Comparison of ENCODE assay signal across 39 cellular contexts in the genomic region with DNA sequence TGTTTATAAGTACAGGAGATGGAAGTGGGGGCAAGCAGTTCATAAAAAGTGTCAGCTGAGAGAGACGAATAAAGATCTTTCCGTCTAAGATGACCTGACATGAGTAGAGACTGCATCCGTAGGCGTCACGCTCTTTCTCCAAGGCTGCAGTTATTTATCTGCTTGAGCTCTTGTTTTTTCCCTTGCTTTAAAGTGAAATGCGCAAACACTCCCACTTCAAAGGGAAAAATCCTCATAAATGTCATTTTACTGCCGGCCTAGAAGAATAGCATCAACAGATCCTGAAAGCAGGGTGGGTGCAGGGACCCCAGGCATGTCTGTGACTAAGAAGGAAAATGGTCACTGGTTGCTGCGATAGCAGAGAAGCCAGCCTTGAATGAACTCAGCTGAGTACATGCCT.
"Had no signal": no experiment of that assay in that cellular context is flagged by ENCODE, and none has a peak within 500 bp of the region (broad histone marks: within the 10 kb centered on the region; RNA-seq: fewer than 3 reads in every experiment).

No MANE protein-coding gene starts in this region.

- H3K4me3 ChIP-seq: ascending aorta, cardiac muscle cell had no signal

- H3K36me3 Mint-ChIP-seq: activated CD8-positive, alpha-beta memory T cell treated with anti-CD3 and anti-CD28 coated beads, Interleukin-2, amount 10 ng/mL, durations not matched to agents 7 days and 5 days; activated naive CD4-positive, alpha-beta T cell treated with anti-CD3 and anti-CD28 coated beads, Interleukin-2, amount 10 ng/mL, durations not matched to agents 7 days and 5 days; activated naive CD4-positive, alpha-beta T cell treated with anti-CD3 and anti-CD28 coated beads, Interleukin-2, amount 50 U/mL, for 24 hours; activated naive CD8-positive, alpha-beta T cell; activated naive CD8-positive, alpha-beta T cell treated with anti-CD3 and anti-CD28 coated beads, Interleukin-2, amount 10 ng/mL, durations not matched to agents 7 days and 5 days; brain had no signal

- H3K4me3 Mint-ChIP-seq: activated CD4-positive, alpha-beta memory T cell treated with anti-CD3 and anti-CD28 coated beads, Interleukin-2, amount 10 ng/mL, durations not matched to agents 7 days and 5 days; activated CD4-positive, alpha-beta T cell treated with anti-CD3 and anti-CD28 coated beads for 36 hours; activated CD4-positive, alpha-beta T cell treated with anti-CD3 and anti-CD28 coated beads, Interleukin-2, amount 10 ng/mL, durations not matched to agents 7 days and 5 days; activated CD8-positive, alpha-beta memory T cell treated with anti-CD3 and anti-CD28 coated beads, Interleukin-2, amount 10 ng/mL, durations not matched to agents 7 days and 5 days; activated CD8-positive, alpha-beta T cell treated with anti-CD3 and anti-CD28 coated beads, Interleukin-2, amount 10 ng/mL, durations not matched to agents 7 days and 5 days; activated naive CD4-positive, alpha-beta T cell treated with anti-CD3 and anti-CD28 coated beads, Interleukin-2, amount 10 ng/mL, durations not matched to agents 7 days and 5 days; activated naive CD4-positive, alpha-beta T cell treated with anti-CD3 and anti-CD28 coated beads, Interleukin-2, amount 50 U/mL, for 24 hours; activated naive CD8-positive, alpha-beta T cell; activated naive CD8-positive, alpha-beta T cell treated with anti-CD3 and anti-CD28 coated beads, Interleukin-2, amount 10 ng/mL, durations not matched to agents 7 days and 5 days; activated naive CD8-positive, alpha-beta T cell treated with anti-CD3 and anti-CD28 coated beads, Interleukin-2, amount 50 U/mL, for 24 hours; activated T-cell treated with anti-CD3 and anti-CD28 coated beads, Interleukin-2, amount 50 U/mL, for 24 hours; brain; central memory CD8-positive, alpha-beta T cell; T-helper 1 cell treated with Interleukin-12 subunit alpha and Interleukin-12 subunit beta and Interleukin-4 antibody, amounts not matched to agents 30 μg/mL and 1 μg/mL, for 36 hours; T-helper 2 cell treated with Interferon-gamma antibody and Interleukin-4, amounts not matched to agents 5 μg/mL and 100 μg/mL, for 36 hours; WTC11 had no signal

- DNase-seq: activated CD4-positive, alpha-beta memory T cell treated with anti-CD3 and anti-CD28 coated beads, Interleukin-2, amount 10 ng/mL, durations not matched to agents 7 days and 5 days; activated CD4-positive, alpha-beta T cell treated with anti-CD3 and anti-CD28 coated beads for 1 hour; activated CD4-positive, alpha-beta T cell treated with anti-CD3 and anti-CD28 coated beads for 36 hours; activated CD4-positive, alpha-beta T cell treated with anti-CD3 and anti-CD28 coated beads for 48 hours; activated CD4-positive, alpha-beta T cell treated with anti-CD3 and anti-CD28 coated beads, Interleukin-2, amount 10 ng/mL, durations not matched to agents 7 days and 5 days; activated CD4-positive, alpha-beta T cell treated with anti-CD3 and anti-CD28 coated beads, Interleukin-2, amount 50 U/mL, for 48 hours; activated CD4-positive, CD25-positive, alpha-beta regulatory T cell; activated CD8-positive, alpha-beta memory T cell treated with anti-CD3 and anti-CD28 coated beads for 24 hours; activated CD8-positive, alpha-beta memory T cell treated with anti-CD3 and anti-CD28 coated beads, Interleukin-2, amount 10 ng/mL, durations not matched to agents 7 days and 5 days; activated CD8-positive, alpha-beta memory T cell treated with anti-CD3 and anti-CD28 coated beads, Interleukin-2, amount 50 U/mL, for 48 hours; activated CD8-positive, alpha-beta T cell treated with anti-CD3 and anti-CD28 coated beads, Interleukin-2, amount 10 ng/mL, durations not matched to agents 7 days and 5 days; activated effector memory CD4-positive, alpha-beta T cell treated with Interleukin-2 at 50 U/mL for 16 hours; activated gamma-delta T cell; activated naive CD4-positive, alpha-beta T cell treated with anti-CD3 and anti-CD28 coated beads, Interleukin-2, amount 10 ng/mL, durations not matched to agents 7 days and 5 days; activated naive CD4-positive, alpha-beta T cell treated with Interleukin-2 at 50 U/mL for 16 hours; activated naive CD8-positive, alpha-beta T cell treated with anti-CD3 and anti-CD28 coated beads, Interleukin-2, amount 10 ng/mL, durations not matched to agents 7 days and 5 days; activated naive CD8-positive, alpha-beta T cell treated with anti-CD3 and anti-CD28 coated beads, Interleukin-2, amount 50 U/mL, for 24 hours; activated T-cell treated with anti-CD3 and anti-CD28 coated beads, Interleukin-2, amount 50 U/mL, for 24 hours; activated T-cell treated with anti-CD3 and anti-CD28 coated beads, Interleukin-2, amount 50 U/mL, for 48 hours; amygdala; anterior cingulate cortex; caudate nucleus; cerebellar nuclear complex; T-helper 1 cell; T-helper 2 cell; T-helper 9 cell had no signal

- H3K4me1 ChIP-seq: ascending aorta had no signal

- H3K9me3 Mint-ChIP-seq: activated CD4-positive, alpha-beta T cell treated with anti-CD3 and anti-CD28 coated beads, Interleukin-2, amount 10 ng/mL, durations not matched to agents 7 days and 5 days; activated naive CD4-positive, alpha-beta T cell treated with anti-CD3 and anti-CD28 coated beads, Interleukin-2, amount 10 ng/mL, durations not matched to agents 7 days and 5 days; activated naive CD8-positive, alpha-beta T cell treated with anti-CD3 and anti-CD28 coated beads, Interleukin-2, amount 50 U/mL, for 24 hours; T-helper 1 cell treated with Interleukin-12 subunit alpha and Interleukin-12 subunit beta and Interleukin-4 antibody, amounts not matched to agents 30 μg/mL and 1 μg/mL, for 36 hours; T-helper 2 cell treated with Interferon-gamma antibody and Interleukin-4, amounts not matched to agents 5 μg/mL and 100 μg/mL, for 36 hours had no signal

- H3K27me3 Mint-ChIP-seq: activated CD4-positive, alpha-beta memory T cell treated with anti-CD3 and anti-CD28 coated beads, Interleukin-2, amount 10 ng/mL, durations not matched to agents 7 days and 5 days; activated CD4-positive, alpha-beta T cell treated with anti-CD3 and anti-CD28 coated beads, Interleukin-2, amount 10 ng/mL, durations not matched to agents 7 days and 5 days; activated CD8-positive, alpha-beta memory T cell treated with anti-CD3 and anti-CD28 coated beads, Interleukin-2, amount 10 ng/mL, durations not matched to agents 7 days and 5 days; activated naive CD4-positive, alpha-beta T cell treated with anti-CD3 and anti-CD28 coated beads, Interleukin-2, amount 10 ng/mL, durations not matched to agents 7 days and 5 days; activated naive CD8-positive, alpha-beta T cell; activated naive CD8-positive, alpha-beta T cell treated with anti-CD3 and anti-CD28 coated beads, Interleukin-2, amount 10 ng/mL, durations not matched to agents 7 days and 5 days; activated naive CD8-positive, alpha-beta T cell treated with anti-CD3 and anti-CD28 coated beads, Interleukin-2, amount 50 U/mL, for 24 hours; activated T-cell treated with anti-CD3 and anti-CD28 coated beads, Interleukin-2, amount 50 U/mL, for 24 hours; central memory CD8-positive, alpha-beta T cell had no signal

- H3K27me3 ChIP-seq: ascending aorta, cardiac muscle cell had no signal

- H3K27ac Mint-ChIP-seq: activated CD4-positive, alpha-beta memory T cell treated with anti-CD3 and anti-CD28 coated beads, Interleukin-2, amount 10 ng/mL, durations not matched to agents 7 days and 5 days; activated CD4-positive, alpha-beta T cell treated with anti-CD3 and anti-CD28 coated beads for 36 hours; activated CD4-positive, alpha-beta T cell treated with anti-CD3 and anti-CD28 coated beads, Interleukin-2, amount 10 ng/mL, durations not matched to agents 7 days and 5 days; activated CD8-positive, alpha-beta memory T cell treated with anti-CD3 and anti-CD28 coated beads, Interleukin-2, amount 10 ng/mL, durations not matched to agents 7 days and 5 days; activated CD8-positive, alpha-beta T cell treated with anti-CD3 and anti-CD28 coated beads, Interleukin-2, amount 10 ng/mL, durations not matched to agents 7 days and 5 days; activated naive CD4-positive, alpha-beta T cell treated with anti-CD3 and anti-CD28 coated beads, Interleukin-2, amount 10 ng/mL, durations not matched to agents 7 days and 5 days; activated naive CD4-positive, alpha-beta T cell treated with anti-CD3 and anti-CD28 coated beads, Interleukin-2, amount 50 U/mL, for 24 hours; activated naive CD8-positive, alpha-beta T cell; activated naive CD8-positive, alpha-beta T cell treated with anti-CD3 and anti-CD28 coated beads, Interleukin-2, amount 10 ng/mL, durations not matched to agents 7 days and 5 days; activated naive CD8-positive, alpha-beta T cell treated with anti-CD3 and anti-CD28 coated beads, Interleukin-2, amount 50 U/mL, for 24 hours; activated T-cell treated with anti-CD3 and anti-CD28 coated beads, Interleukin-2, amount 50 U/mL, for 24 hours; activated T-helper 2 cell treated with anti-CD3 and anti-CD28 coated beads, Interferon-gamma antibody, Interleukin-2, Interleukin-4, amounts not matched to agents 10 μg/mL and 5 μg/mL and 100 μg/mL, durations not matched to agents 14 hours and 24 hours and 36 hours; brain; T-helper 1 cell treated with Interleukin-12 subunit alpha and Interleukin-12 subunit beta and Interleukin-4 antibody, amounts not matched to agents 30 μg/mL and 1 μg/mL, for 36 hours; T-helper 2 cell treated with Interferon-gamma antibody and Interleukin-4, amounts not matched to agents 5 μg/mL and 100 μg/mL, for 36 hours; WTC11 had no signal

- FAIRE-seq: bronchial epithelial cell, TTC549 had no signal

- H3K9me3 ChIP-seq: ascending aorta had no signal

- H3K36me3 ChIP-seq: ascending aorta, cardiac muscle cell had no signal

- H3K4me1 Mint-ChIP-seq: activated CD4-positive, alpha-beta memory T cell treated with anti-CD3 and anti-CD28 coated beads, Interleukin-2, amount 10 ng/mL, durations not matched to agents 7 days and 5 days; activated CD4-positive, alpha-beta T cell treated with anti-CD3 and anti-CD28 coated beads for 36 hours; activated CD4-positive, alpha-beta T cell treated with anti-CD3 and anti-CD28 coated beads, Interleukin-2, amount 10 ng/mL, durations not matched to agents 7 days and 5 days; activated CD8-positive, alpha-beta memory T cell treated with anti-CD3 and anti-CD28 coated beads, Interleukin-2, amount 10 ng/mL, durations not matched to agents 7 days and 5 days; activated naive CD4-positive, alpha-beta T cell treated with anti-CD3 and anti-CD28 coated beads, Interleukin-2, amount 10 ng/mL, durations not matched to agents 7 days and 5 days; activated naive CD4-positive, alpha-beta T cell treated with anti-CD3 and anti-CD28 coated beads, Interleukin-2, amount 50 U/mL, for 24 hours; activated naive CD8-positive, alpha-beta T cell treated with anti-CD3 and anti-CD28 coated beads, Interleukin-2, amount 10 ng/mL, durations not matched to agents 7 days and 5 days; activated naive CD8-positive, alpha-beta T cell treated with anti-CD3 and anti-CD28 coated beads, Interleukin-2, amount 50 U/mL, for 24 hours; brain; central memory CD8-positive, alpha-beta T cell; WTC11 had no signal

- H3K27ac ChIP-seq: ascending aorta, cardiac muscle cell, VCaP had no signal
